12 cellular contexts compared by ENCODE assay signal in the genomic region with DNA sequence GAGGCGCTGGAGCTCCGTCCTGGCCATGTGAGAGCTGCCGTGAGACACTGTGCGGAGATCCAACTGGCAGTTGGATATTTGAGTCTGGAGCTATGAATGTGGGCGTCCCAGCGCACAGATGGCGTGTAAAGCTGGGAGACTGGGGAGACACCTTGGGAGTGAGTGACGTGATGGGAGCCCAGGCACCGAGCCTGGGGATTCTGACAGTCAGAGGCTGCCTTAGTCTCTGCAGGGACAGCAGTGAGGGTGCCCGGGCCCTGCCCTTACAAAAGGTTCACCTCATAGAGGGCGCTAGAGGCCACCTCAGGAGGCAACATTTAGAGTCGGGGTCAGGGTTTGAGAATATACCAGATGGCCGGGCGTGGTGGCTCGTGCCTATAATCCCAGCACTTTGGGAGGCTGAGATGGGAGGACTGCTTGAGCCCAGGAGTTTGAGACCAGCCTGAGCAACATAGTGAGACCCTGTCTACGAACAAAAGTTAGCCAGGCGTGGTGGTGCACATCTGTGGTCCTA.
DNase-seq lines count a peak whose midpoint lies in the region; ATAC-seq and TF ChIP-seq lines count a peak whose summit lies in the region.
"Had no signal": no experiment of that assay in that cellular context is flagged by ENCODE, and none has a peak within 500 bp of the region (broad histone marks: within the 10 kb centered on the region; RNA-seq: fewer than 3 reads in every experiment).

No MANE protein-coding gene starts in this region.

- no peaks in the 10 kb centered on the region for H3K27me3 ChIP-seq in NT2/D1 (ENCODE audit: insufficient read depth, insufficient read length)
- no peaks in the 10 kb centered on the region for H3K27me3 ChIP-seq in heart left ventricle
- no peaks in the 10 kb centered on the region for H3K27me3 ChIP-seq in testis
- H3K27me3 ChIP-seq: uterus had no signal

- H3K36me3 ChIP-seq in NT2/D1 (ENCODE audit: insufficient read depth, insufficient read length, low read length) = no peaks in the 10 kb centered on the region
- H3K36me3 ChIP-seq in heart left ventricle = no peaks in the 10 kb centered on the region
- H3K36me3 ChIP-seq in testis (ENCODE audit: low read depth, missing control alignments) = no peaks in the 10 kb centered on the region
- H3K36me3 ChIP-seq: uterus had no signal

- WGBS in heart left ventricle, 4 donors = 89 to 93% (median 91%) methylated on average over 17 of the region's 17 CpGs
- WGBS in testis, 2 donors = 90 to 94% methylated on average over 13 to 17 of the region's 17 CpGs

- H3K9me3 Mint-ChIP-seq in activated naive CD4-positive, alpha-beta T cell treated with anti-CD3 and anti-CD28 coated beads, Interleukin-2, amount 50 U/mL, for 24 hours = no peaks in the 10 kb centered on the region
- H3K9me3 Mint-ChIP-seq in T-helper 2 cell treated with Interferon-gamma antibody and Interleukin-4, amounts not matched to agents 5 μg/mL and 100 μg/mL, for 36 hours = peaks cover 3% of the 10 kb centered on the region

- H3K4me3 ChIP-seq in NT2/D1 (ENCODE audit: insufficient read length, low read depth) (no peak overlapping the region), heart left ventricle (no peak overlapping the region), testis (no peak overlapping the region)
- H3K4me3 ChIP-seq: uterus had no signal

- no peak for DNase-seq in activated naive CD4-positive, alpha-beta T cell treated with anti-CD3 and anti-CD28 coated beads, Interleukin-2, amount 50 U/mL, for 16 hours
- no peak for DNase-seq in NT2/D1 (ENCODE audit: low read depth, low spot score)
- DNase-seq in heart left ventricle = peak in 3 of 5 donors; percentile 13 to 34 (median 21)
- DNase-seq in testis = peak; percentile 19
- no peak for DNase-seq in T-helper 2 cell treated with Interferon-gamma antibody and Interleukin-4, amounts not matched to agents 5 μg/mL and 100 μg/mL, for 36 hours (ENCODE audit: low spot score)
- DNase-seq: activated effector memory CD4-positive, alpha-beta T cell treated with anti-CD3 and anti-CD28 coated beads, Interleukin-2, amount 50 U/mL, for 16 hours; cerebellar nuclear complex had no signal

- intact Hi-C loops in heart left ventricle (cut with DNase I) = loop anchor here in 3 of 10 donors (2.0 to 10.0 kb wide), 4 partner anchors 138 to 304 kb away; a partner anchor contains a TSS
- intact Hi-C loops in testis (cut with DNase I; ENCODE audit: low total_unique reads) = no loop called here

- peak overlapping the region; percentile 27 for H3K27ac Mint-ChIP-seq in activated naive CD4-positive, alpha-beta T cell treated with anti-CD3 and anti-CD28 coated beads, Interleukin-2, amount 50 U/mL, for 24 hours
- no peak overlapping the region for H3K27ac Mint-ChIP-seq in T-helper 2 cell treated with Interferon-gamma antibody and Interleukin-4, amounts not matched to agents 5 μg/mL and 100 μg/mL, for 36 hours
- H3K27ac Mint-ChIP-seq: B cell had no signal

- H3K9ac ChIP-seq in NT2/D1 (ENCODE audit: insufficient read length, low read depth) = peak overlapping the region; percentile 46

- peaks cover 22% of the 10 kb centered on the region for H3K4me1 ChIP-seq in NT2/D1 (ENCODE audit: insufficient read depth, insufficient read length)
- peaks cover 0 to 19% (median 3%) of the 10 kb centered on the region in 12 donors for H3K4me1 ChIP-seq in heart left ventricle
- peaks cover 16% of the 10 kb centered on the region for H3K4me1 ChIP-seq in testis

- ATAC-seq in heart left ventricle (no peak), HG02571 (IDR thresholded peaks at IDR 0.05; ENCODE audit: unreplicated experiment) (no peak), HG03521 (IDR thresholded peaks at IDR 0.05; ENCODE audit: unreplicated experiment) (no peak)

- no peak for TF ChIP-seq POLR2A in heart left ventricle (IDR thresholded peaks at IDR 0.05)
- no peak for TF ChIP-seq POLR2A in testis (IDR thresholded peaks at IDR 0.05)

- H3K27me3 Mint-ChIP-seq in activated naive CD4-positive, alpha-beta T cell treated with anti-CD3 and anti-CD28 coated beads, Interleukin-2, amount 50 U/mL, for 24 hours = no peaks in the 10 kb centered on the region
- H3K27me3 Mint-ChIP-seq in T-helper 2 cell treated with Interferon-gamma antibody and Interleukin-4, amounts not matched to agents 5 μg/mL and 100 μg/mL, for 36 hours (ENCODE audit: low read depth) = peaks cover 3% of the 10 kb centered on the region

- no peaks in the 10 kb centered on the region for H3K36me3 Mint-ChIP-seq in activated naive CD4-positive, alpha-beta T cell treated with anti-CD3 and anti-CD28 coated beads, Interleukin-2, amount 50 U/mL, for 24 hours
- no peaks in the 10 kb centered on the region for H3K36me3 Mint-ChIP-seq in T-helper 2 cell treated with Interferon-gamma antibody and Interleukin-4, amounts not matched to agents 5 μg/mL and 100 μg/mL, for 36 hours (ENCODE audit: low read depth)

- TF ChIP-seq CTCF in heart left ventricle (IDR thresholded peaks at IDR 0.05) (no peak), testis (IDR thresholded peaks at IDR 0.05) (no peak)

- peaks cover 3% of the 10 kb centered on the region for H3K4me1 Mint-ChIP-seq in activated naive CD4-positive, alpha-beta T cell treated with anti-CD3 and anti-CD28 coated beads, Interleukin-2, amount 50 U/mL, for 24 hours
- peaks cover 3% of the 10 kb centered on the region for H3K4me1 Mint-ChIP-seq in T-helper 2 cell treated with Interferon-gamma antibody and Interleukin-4, amounts not matched to agents 5 μg/mL and 100 μg/mL, for 36 hours (ENCODE audit: low read depth)
- H3K4me1 Mint-ChIP-seq: B cell had no signal

- no peak overlapping the region for H3K4me3 Mint-ChIP-seq in activated naive CD4-positive, alpha-beta T cell treated with anti-CD3 and anti-CD28 coated beads, Interleukin-2, amount 50 U/mL, for 24 hours
- no peak overlapping the region for H3K4me3 Mint-ChIP-seq in T-helper 2 cell treated with Interferon-gamma antibody and Interleukin-4, amounts not matched to agents 5 μg/mL and 100 μg/mL, for 36 hours
- H3K4me3 Mint-ChIP-seq: B cell had no signal

- H3K9me3 ChIP-seq in NT2/D1 (ENCODE audit: insufficient read depth, low read length) (peaks cover 5% of the 10 kb centered on the region; the same call in 1 of the 2 replicates), heart left ventricle (no peaks in the 10 kb centered on the region), testis (no peaks in the 10 kb centered on the region)
- H3K9me3 ChIP-seq: uterus had no signal

- H3K27ac ChIP-seq in heart left ventricle = no peak overlapping the region
- H3K27ac ChIP-seq in testis = no peak overlapping the region
- H3K27ac ChIP-seq: uterus had no signal

Comparison
In these comparisons a context has a peak if more than half of its experiments do, and no peak if none do; other contexts are left out.
1. DNase-seq: peak in heart left ventricle (3 of 5) and testis (single experiment); none in activated naive CD4-positive, alpha-beta T cell treated with anti-CD3 and anti-CD28 coated beads, Interleukin-2, amount 50 U/mL, for 16 hours (single experiment), NT2/D1 (single experiment) and T-helper 2 cell treated with Interferon-gamma antibody and Interleukin-4, amounts not matched to agents 5 μg/mL and 100 μg/mL, for 36 hours (single experiment).